In the genomic region with DNA sequence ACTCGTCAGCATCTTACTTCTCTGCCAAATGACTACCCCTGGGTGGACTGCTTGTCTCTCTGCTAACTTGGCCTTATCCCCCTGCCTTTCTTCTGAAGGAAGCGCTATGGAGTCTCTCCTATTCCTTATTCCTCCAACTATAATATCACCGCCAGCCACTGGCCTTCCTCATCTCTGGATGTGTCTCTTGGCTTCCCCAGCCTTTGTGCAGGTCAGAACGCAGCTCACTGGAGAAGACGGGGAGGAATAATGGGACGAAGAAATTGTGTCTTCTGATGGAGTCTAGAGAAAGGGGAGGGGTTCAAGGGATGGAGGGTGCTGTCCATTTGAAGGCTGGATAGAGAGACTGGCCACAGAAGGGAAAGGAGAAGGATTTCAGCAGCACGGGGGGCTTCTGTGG, we compare ENCODE assay signal across 18 cellular contexts. TPM values are rescaled to one million over a fixed set of nuclear protein-coding genes. Genes with fewer than 3 reads are reported as not detected.
DNase-seq lines count a peak whose midpoint lies in the region; ATAC-seq and TF ChIP-seq lines count a peak whose summit lies in the region.
"Had no signal": no experiment of that assay in that cellular context is flagged by ENCODE, and none has a peak within 500 bp of the region (broad histone marks: within the 10 kb centered on the region; RNA-seq: fewer than 3 reads in every experiment).

No MANE protein-coding gene starts in this region.

- TF ChIP-seq POLR2A in gastrocnemius medialis (IDR thresholded peaks at IDR 0.05) = no peak

- TF ChIP-seq CTCF in right atrium auricular region (IDR thresholded peaks at IDR 0.05) = no peak
- TF ChIP-seq CTCF in gastrocnemius medialis (IDR thresholded peaks at IDR 0.05 in 4 of 5, conservative IDR thresholded peaks at IDR 0.05 in 1 of 5) = no peak

- H3K4me3 ChIP-seq in right atrium auricular region (no peak overlapping the region), gastrocnemius medialis (no peak overlapping the region)

- intact Hi-C loops in Right ventricle myocardium inferior (cut with DNase I) (no loop called here), gastrocnemius medialis (cut with DNase I; ENCODE audit: low total_unique reads) (no loop called here)

- H3K9me3 ChIP-seq in right atrium auricular region (no peaks in the 10 kb centered on the region), gastrocnemius medialis (no peaks in the 10 kb centered on the region)

- H3K4me1 ChIP-seq in right atrium auricular region = peaks cover 0 to 33% of the 10 kb centered on the region in 2 donors
- H3K4me1 ChIP-seq in gastrocnemius medialis = peaks cover 0 to 6% of the 10 kb centered on the region in 2 donors

- H3K36me3 ChIP-seq in right atrium auricular region (no peaks in the 10 kb centered on the region), gastrocnemius medialis (no peaks in the 10 kb centered on the region)

- ATAC-seq in Right ventricle myocardium inferior = no peak
- ATAC-seq in gastrocnemius medialis = no peak
- ATAC-seq: SK-N-SH treated with all-trans-retinoic acid at 6 μM for 48 hours had no signal

- H3K27me3 ChIP-seq in right atrium auricular region (no peaks in the 10 kb centered on the region), gastrocnemius medialis (no peaks in the 10 kb centered on the region)

- in situ Hi-C loops in gastrocnemius medialis (cut with MboI; ENCODE audit: low sequenced_read_pairs in 4 of 4) = no loop called here

- peak overlapping the region in 1 of 2 donors; percentile 58 for H3K27ac ChIP-seq in right atrium auricular region
- no peak overlapping the region for H3K27ac ChIP-seq in gastrocnemius medialis
- H3K27ac ChIP-seq: C4-2B, KMS-11 had no signal

- DNase-seq in right atrium auricular region (ENCODE audit: low spot score) (peak; percentile 50), Right ventricle myocardium inferior (ENCODE audit: missing footprints) (no peak), islet precursor cell (peak; percentile 12), gastrocnemius medialis (no peak), T-helper 9 cell (no peak), OCI-M2 (lab: John Stamatoyannopoulos, UW; ENCODE audit: unreplicated experiment) (no peak)
- DNase-seq in stimulated activated CD8-positive, alpha-beta memory T cell treated with anti-CD3 and anti-CD28 coated beads, Interleukin-4, amount 100 ng/mL, for 48 hours = peak; percentile 7
- DNase-seq: NCI-H1105, NCI-H1694, NCI-H2081, NCI-H2171, NCI-H345, NCI-H524 treated with DMSO at 0.1 percent for 48 hours, NCI-H82, SIG-M5 had no signal

RNA-seq across cellular contexts. Expression of gene ITGA11, which starts 16.9 kb away (rescaled TPM):
- total RNA-seq in right atrium auricular region (10 to 100 TPM; 12.6 to 35.4 TPM), Right ventricle myocardium inferior (32.6 TPM), gastrocnemius medialis (10 to 100 TPM in 1 of 4 donors, 1 to 10 TPM in 3; 1.5 to 12.0 (median 2.5) TPM)

Comparison
In these comparisons a context has a peak if more than half of its experiments do, and no peak if none do; other contexts are left out.
1. DNase-seq: peak in right atrium auricular region (single experiment), islet precursor cell (single experiment) and stimulated activated CD8-positive, alpha-beta memory T cell treated with anti-CD3 and anti-CD28 coated beads, Interleukin-4, amount 100 ng/mL, for 48 hours (single experiment); none in Right ventricle myocardium inferior (single experiment), gastrocnemius medialis (0 of 2), T-helper 9 cell (single experiment) and OCI-M2 (single experiment).